In genomic region chr3:7978104-7978457, GRCh38 we compare ENCODE assay signal across 11 cellular contexts.
A peak's percentile ranks its signal among the peaks of the same experiment; 100 is the strongest.
DNase-seq lines count a peak whose midpoint lies in the region; ATAC-seq and TF ChIP-seq lines count a peak whose summit lies in the region.
"Had no signal": no experiment of that assay in that cellular context is flagged by ENCODE, and none has a peak within 500 bp of the region (broad histone marks: within the 10 kb centered on the region; RNA-seq: fewer than 3 reads in every experiment).

No MANE protein-coding gene starts in this region.

- ATAC-seq in GM18868 (IDR thresholded peaks at IDR 0.05; ENCODE audit: unreplicated experiment) (peak; percentile 17), esophagus mucosa (peak; percentile 23), HG02840 (IDR thresholded peaks at IDR 0.05; ENCODE audit: low FRiP score, unreplicated experiment) (no peak), GM21360 (IDR thresholded peaks at IDR 0.05; ENCODE audit: unreplicated experiment) (no peak)

- no peak overlapping the region for H3K4me3 Mint-ChIP-seq in glutamatergic neuron (ENCODE audit: unreplicated experiment)
- H3K4me3 Mint-ChIP-seq in activated T-helper 2 cell treated with anti-CD3 and anti-CD28 coated beads, Interferon-gamma antibody, Interleukin-2, Interleukin-4, amounts not matched to agents 10 μg/mL and 5 μg/mL and 100 μg/mL, durations not matched to agents 14 hours and 24 hours and 36 hours (ENCODE audit: low read depth) = no peak overlapping the region
- H3K4me3 Mint-ChIP-seq: activated naive CD8-positive, alpha-beta T cell treated with anti-CD3 and anti-CD28 coated beads, Interleukin-2, amount 10 ng/mL, durations not matched to agents 7 days and 5 days had no signal

- no peaks in the 10 kb centered on the region for H3K27me3 Mint-ChIP-seq in glutamatergic neuron (ENCODE audit: unreplicated experiment)
- H3K27me3 Mint-ChIP-seq in activated T-helper 2 cell treated with anti-CD3 and anti-CD28 coated beads, Interferon-gamma antibody, Interleukin-2, Interleukin-4, amounts not matched to agents 10 μg/mL and 5 μg/mL and 100 μg/mL, durations not matched to agents 14 hours and 24 hours and 36 hours (ENCODE audit: low read depth) = no peaks in the 10 kb centered on the region
- H3K27me3 Mint-ChIP-seq: activated naive CD8-positive, alpha-beta T cell treated with anti-CD3 and anti-CD28 coated beads, Interleukin-2, amount 10 ng/mL, durations not matched to agents 7 days and 5 days had no signal

- no peak for TF ChIP-seq CTCF in glutamatergic neuron (IDR thresholded peaks at IDR 0.05; ENCODE audit: partially characterized antibody, unreplicated experiment)

- peak; percentile 82 for DNase-seq in NCI-H82 treated with DMSO at 0.1 percent for 48 hours (lab: John Stamatoyannopoulos, UW; ENCODE audit: unreplicated experiment)
- DNase-seq in posterior cingulate gyrus = peak in 8 of 10 donors; percentile 35 to 92 (median 58)
- DNase-seq in glutamatergic neuron = no peak
- DNase-seq in activated T-helper 2 cell treated with anti-CD3 and anti-CD28 coated beads, Interferon-gamma antibody, Interleukin-2, Interleukin-4, amounts not matched to agents 10 μg/mL and 5 μg/mL and 100 μg/mL, durations not matched to agents 14 hours and 24 hours and 36 hours (ENCODE audit: low spot score) = no peak
- DNase-seq: activated naive CD8-positive, alpha-beta T cell treated with anti-CD3 and anti-CD28 coated beads, Interleukin-2, amount 10 ng/mL, durations not matched to agents 7 days and 5 days; effector memory CD4-positive, alpha-beta T cell; NCI-H774 had no signal

- H3K9me3 Mint-ChIP-seq in glutamatergic neuron (ENCODE audit: unreplicated experiment) = no peaks in the 10 kb centered on the region
- H3K9me3 Mint-ChIP-seq in activated T-helper 2 cell treated with anti-CD3 and anti-CD28 coated beads, Interferon-gamma antibody, Interleukin-2, Interleukin-4, amounts not matched to agents 10 μg/mL and 5 μg/mL and 100 μg/mL, durations not matched to agents 14 hours and 24 hours and 36 hours = no peaks in the 10 kb centered on the region
- H3K9me3 Mint-ChIP-seq: activated naive CD8-positive, alpha-beta T cell treated with anti-CD3 and anti-CD28 coated beads, Interleukin-2, amount 10 ng/mL, durations not matched to agents 7 days and 5 days had no signal

- H3K27ac Mint-ChIP-seq in glutamatergic neuron (ENCODE audit: unreplicated experiment) = no peak overlapping the region
- no peak overlapping the region for H3K27ac Mint-ChIP-seq in activated T-helper 2 cell treated with anti-CD3 and anti-CD28 coated beads, Interferon-gamma antibody, Interleukin-2, Interleukin-4, amounts not matched to agents 10 μg/mL and 5 μg/mL and 100 μg/mL, durations not matched to agents 14 hours and 24 hours and 36 hours
- H3K27ac Mint-ChIP-seq: activated naive CD8-positive, alpha-beta T cell treated with anti-CD3 and anti-CD28 coated beads, Interleukin-2, amount 10 ng/mL, durations not matched to agents 7 days and 5 days had no signal

- no peaks in the 10 kb centered on the region for H3K36me3 Mint-ChIP-seq in glutamatergic neuron (ENCODE audit: unreplicated experiment)
- H3K36me3 Mint-ChIP-seq in activated T-helper 2 cell treated with anti-CD3 and anti-CD28 coated beads, Interferon-gamma antibody, Interleukin-2, Interleukin-4, amounts not matched to agents 10 μg/mL and 5 μg/mL and 100 μg/mL, durations not matched to agents 14 hours and 24 hours and 36 hours (ENCODE audit: low read depth) = no peaks in the 10 kb centered on the region
- H3K36me3 Mint-ChIP-seq: activated naive CD8-positive, alpha-beta T cell treated with anti-CD3 and anti-CD28 coated beads, Interleukin-2, amount 10 ng/mL, durations not matched to agents 7 days and 5 days had no signal

- intact Hi-C loops in posterior cingulate gyrus (cut with DNase I) = no loop called here
- intact Hi-C loops in activated T-helper 2 cell treated with anti-CD3 and anti-CD28 coated beads, Interferon-gamma antibody, Interleukin-2, Interleukin-4, amounts not matched to agents 10 μg/mL and 5 μg/mL and 100 μg/mL, durations not matched to agents 14 hours and 24 hours and 36 hours (cut with micrococcal nuclease) = no loop called here

- peaks cover 6% of the 10 kb centered on the region for H3K4me1 Mint-ChIP-seq in glutamatergic neuron (ENCODE audit: low read depth, unreplicated experiment)
- no peaks in the 10 kb centered on the region for H3K4me1 Mint-ChIP-seq in activated T-helper 2 cell treated with anti-CD3 and anti-CD28 coated beads, Interferon-gamma antibody, Interleukin-2, Interleukin-4, amounts not matched to agents 10 μg/mL and 5 μg/mL and 100 μg/mL, durations not matched to agents 14 hours and 24 hours and 36 hours (ENCODE audit: low read depth)
- H3K4me1 Mint-ChIP-seq: activated naive CD8-positive, alpha-beta T cell treated with anti-CD3 and anti-CD28 coated beads, Interleukin-2, amount 10 ng/mL, durations not matched to agents 7 days and 5 days had no signal

Comparison
In these comparisons a context has a peak if more than half of its experiments do, and no peak if none do; other contexts are left out.
1. ATAC-seq: peak in GM18868 (single experiment) and esophagus mucosa (single experiment); none in HG02840 (single experiment) and GM21360 (single experiment).
2. DNase-seq: peak in NCI-H82 treated with DMSO at 0.1 percent for 48 hours (single experiment) and posterior cingulate gyrus (8 of 10); none in glutamatergic neuron (single experiment) and activated T-helper 2 cell treated with anti-CD3 and anti-CD28 coated beads, Interferon-gamma antibody, Interleukin-2, Interleukin-4, amounts not matched to agents 10 μg/mL and 5 μg/mL and 100 μg/mL, durations not matched to agents 14 hours and 24 hours and 36 hours (single experiment).